Comparison of ENCODE assay signal across 22 cellular contexts in genomic region chr9:27770541-27770940, GRCh38.
DNase-seq lines count a peak whose midpoint lies in the region; ATAC-seq and TF ChIP-seq lines count a peak whose summit lies in the region.
"Had no signal": no experiment of that assay in that cellular context is flagged by ENCODE, and none has a peak within 500 bp of the region (broad histone marks: within the 10 kb centered on the region; RNA-seq: fewer than 3 reads in every experiment).

No MANE protein-coding gene starts in this region.

- TF ChIP-seq CTCF in WTC11 (IDR thresholded peaks at IDR 0.05) (no peak), mammary epithelial cell (conservative IDR thresholded peaks at IDR 0.05 in 1 of 2, IDR thresholded peaks at IDR 0.05 in 1 of 2; ENCODE audit: extremely low read depth in 1 of 2, insufficient read depth in 1 of 2, low read depth in 1 of 2, low read length in 2 of 2) (no peak)

- H3K4me3 ChIP-seq in mesendoderm (ENCODE audit: low read length): no peak overlapping the region
- no peak overlapping the region for H3K4me3 ChIP-seq in mammary epithelial cell (replicated peaks in 1 of 3; ENCODE audit: insufficient read depth in 1 of 3, low read depth in 2 of 3, low read length in 3 of 3)
- H3K4me3 ChIP-seq: A549; BLaER1 treated with 17β-estradiol and CSF1 and Interleukin-3, amounts not matched to agents 10 nM and 100 nM; GM12878; GM23338 had no signal

- in situ Hi-C loops in mammary epithelial cell (cut with MboI; ENCODE audit: low sequenced_read_pairs in 2 of 2): no loop called here

- H3K79me2 ChIP-seq in mesendoderm (ENCODE audit: control insufficient read depth, insufficient read depth, low read length) (no peaks in the 10 kb centered on the region), mammary epithelial cell (ENCODE audit: insufficient read depth, low read length) (no peaks in the 10 kb centered on the region)

- ATAC-seq in WTC11 (no peak), GM21367 (IDR thresholded peaks at IDR 0.05; ENCODE audit: unreplicated experiment) (no peak)
- no peak for ATAC-seq in activated CD4-positive, CD25-positive, alpha-beta regulatory T cell treated with anti-CD3 and anti-CD28 coated beads, Interleukin-2, amount 50 U/mL, for 24 hours
- ATAC-seq: A549, GM12878, GM23338 had no signal

- H4K5ac ChIP-seq in mesendoderm (ENCODE audit: low read length): no peak overlapping the region

- H3K9me3 ChIP-seq in mammary epithelial cell (replicated peaks; ENCODE audit: insufficient read depth, low read length): no peaks in the 10 kb centered on the region
- H3K9me3 ChIP-seq: A549; BE2C; BLaER1 treated with 17β-estradiol and CSF1 and Interleukin-3, amounts not matched to agents 10 nM and 100 nM had no signal

- no TSS peak for BruUV-seq in mammary epithelial cell (replicated peaks; lab: Mats Ljungman, UMichigan)

- H4K20me1 ChIP-seq in mammary epithelial cell (ENCODE audit: insufficient read depth, low read length): no peaks in the 10 kb centered on the region
- H4K20me1 ChIP-seq: BLaER1 treated with 17β-estradiol and CSF1 and Interleukin-3, amounts not matched to agents 10 nM and 100 nM had no signal

- H2BK120ac ChIP-seq in mesendoderm (ENCODE audit: low read depth, low read length): peak overlapping the region; percentile 82

- H2BK15ac ChIP-seq in mesendoderm (replicated peaks; ENCODE audit: low read depth): peak overlapping the region; percentile 88

- H3K23ac ChIP-seq in mesendoderm (ENCODE audit: low read length): no peak overlapping the region

- no peaks in the 10 kb centered on the region for H3K27me3 Mint-ChIP-seq in WTC11 (ENCODE audit: low read depth)
- H3K27me3 Mint-ChIP-seq: CD4-positive, alpha-beta T cell; CD8-positive, alpha-beta memory T cell had no signal

- no peak overlapping the region for H2AK5ac ChIP-seq in mesendoderm (ENCODE audit: low read length)

- H3K4ac ChIP-seq in mesendoderm (ENCODE audit: low read depth, low read length): no peak overlapping the region

- peaks cover 12% of the 10 kb centered on the region for H3K9me3 Mint-ChIP-seq in WTC11
- H3K9me3 Mint-ChIP-seq: CD4-positive, alpha-beta T cell; GM23338 had no signal

- POLR2A ChIA-PET in WTC11 (lab: Charles Lee): no interaction called here

- dilution Hi-C loops in mammary epithelial cell (cut with HindIII; ENCODE audit: low sequenced_read_pairs): no loop called here

- no peak overlapping the region for H4K8ac ChIP-seq in mesendoderm (ENCODE audit: low read depth, low read length)

- no peak overlapping the region for H2AFZ ChIP-seq in mammary epithelial cell (ENCODE audit: low read depth, low read length)
- H2AFZ ChIP-seq: GM23338 had no signal

- H3K9ac ChIP-seq in mesendoderm (ENCODE audit: low read length) (no peak overlapping the region), mammary epithelial cell (ENCODE audit: insufficient read depth, low read length) (no peak overlapping the region)
- H3K9ac ChIP-seq: BLaER1 treated with 17β-estradiol and CSF1 and Interleukin-3, amounts not matched to agents 10 nM and 100 nM had no signal

- no peaks in the 10 kb centered on the region for H3K79me1 ChIP-seq in mesendoderm (ENCODE audit: low read length)

- 0 out of 2 replicates have a peak, but pooled peaks cover 6% of the 10 kb centered on the region for H3K36me3 Mint-ChIP-seq in WTC11
- H3K36me3 Mint-ChIP-seq: CD14-positive monocyte; CD8-positive, alpha-beta memory T cell had no signal

- H3K56ac ChIP-seq in mesendoderm (ENCODE audit: low read length): peak overlapping the region; percentile 32

- no peak overlapping the region for H3K4me3 Mint-ChIP-seq in WTC11
- H3K4me3 Mint-ChIP-seq: CD14-positive monocyte; CD4-positive, alpha-beta T cell; CD8-positive, alpha-beta memory T cell; GM23338 had no signal

- H3K4me2 ChIP-seq in mesendoderm (ENCODE audit: low read length) (no peak overlapping the region), mammary epithelial cell (ENCODE audit: insufficient read depth, low read depth, low read length) (no peak overlapping the region)
- H3K4me2 ChIP-seq: A549, GM23338 had no signal

- DNase-seq in WTC11 (ENCODE audit: low spot score) (no peak), epithelial cell of prostate (ENCODE audit: low read depth, low spot score) (no peak), mesendoderm (no peak), mammary epithelial cell (no peak)
- DNase-seq: 8988T; ACHN; AML-193; BE2C; CD4-positive, alpha-beta T cell; CD8-positive, alpha-beta memory T cell; DMS 273 treated with DMSO at 0.1 percent for 48 hours; DMS79; EL; GDM1; HCEC 1CT had no signal

- no peaks in the 10 kb centered on the region for H3K27me3 ChIP-seq in mesendoderm (ENCODE audit: insufficient read depth, low read length, poor library complexity)
- H3K27me3 ChIP-seq in mammary epithelial cell (ENCODE audit: insufficient read depth, low read length): no peaks in the 10 kb centered on the region
- H3K27me3 ChIP-seq: BE2C; BLaER1 treated with 17β-estradiol and CSF1 and Interleukin-3, amounts not matched to agents 10 nM and 100 nM had no signal

- H3K27ac Mint-ChIP-seq in WTC11: no peak overlapping the region
- H3K27ac Mint-ChIP-seq: CD14-positive monocyte; CD4-positive, alpha-beta T cell; CD8-positive, alpha-beta memory T cell; GM23338 had no signal

- H3K4me1 Mint-ChIP-seq in WTC11: peaks cover 16% of the 10 kb centered on the region
- H3K4me1 Mint-ChIP-seq: CD14-positive monocyte; CD8-positive, alpha-beta memory T cell had no signal

- CTCF ChIA-PET in WTC11 (lab: Charles Lee) (no interaction called here), mammary epithelial cell (lab: Charles Lee; ENCODE audit: low non-redundant PET) (no interaction called here)

- H3K4me1 ChIP-seq in mesendoderm (ENCODE audit: control insufficient read depth, low read depth, low read length) (peaks cover 9% of the 10 kb centered on the region), mammary epithelial cell (ENCODE audit: insufficient read depth, low read length) (peaks cover 10% of the 10 kb centered on the region)
- H3K4me1 ChIP-seq: A549, BE2C had no signal

- intact Hi-C loops in mammary epithelial cell (cut with micrococcal nuclease): no loop called here

- no CpG with 5 or more reads among the region's 5 CpGs for WGBS in mesendoderm (ENCODE audit: extremely low coverage, insufficient coverage, low lambda C conversion rate)
- 67% methylated on average over 4 of the region's 5 CpGs for WGBS in mammary epithelial cell (ENCODE audit: low coverage, missing lambda C conversion rate)

- no peaks in the 10 kb centered on the region for H3K36me3 ChIP-seq in mesendoderm (ENCODE audit: control insufficient read depth, insufficient read depth, low read length)
- H3K36me3 ChIP-seq in mammary epithelial cell (ENCODE audit: insufficient read depth, low read length): no peaks in the 10 kb centered on the region
- H3K36me3 ChIP-seq: BE2C; BLaER1 treated with 17β-estradiol and CSF1 and Interleukin-3, amounts not matched to agents 10 nM and 100 nM had no signal

- no peak overlapping the region for H2BK5ac ChIP-seq in mesendoderm (ENCODE audit: low read length)

- peak overlapping the region; percentile 39 for H3K18ac ChIP-seq in mesendoderm (ENCODE audit: low read length)

- peak overlapping the region; percentile 88 for H3K27ac ChIP-seq in epithelial cell of prostate
- no peak overlapping the region for H3K27ac ChIP-seq in mesendoderm (ENCODE audit: low read depth, low read length)
- no peak overlapping the region for H3K27ac ChIP-seq in mammary epithelial cell (ENCODE audit: insufficient read depth, low read depth, low read length)
- H3K27ac ChIP-seq: A549 had no signal

TF ChIP-seq in WTC11, 78 proteins besides CTCF, POLR2A, EP300 and RAD21 (continues in another document):
- TF ChIP-seq ZMAT4 (CRISPR knock-in tag; IDR thresholded peaks at IDR 0.05) (no peak), ZNF281 (CRISPR knock-in tag; IDR thresholded peaks at IDR 0.05) (no peak), SP1 (CRISPR knock-in tag; conservative IDR thresholded peaks at IDR 0.05) (no peak), ELF4 (CRISPR knock-in tag; IDR thresholded peaks at IDR 0.05; ENCODE audit: low read depth) (no peak), ZNF423 (CRISPR knock-in tag; IDR thresholded peaks at IDR 0.05) (no peak), NFE2L1 (CRISPR knock-in tag; IDR thresholded peaks at IDR 0.05) (no peak), MXD4 (CRISPR knock-in tag; IDR thresholded peaks at IDR 0.05; ENCODE audit: borderline replicate concordance) (peak; percentile 82; the same call in 1 of the 2 replicates), USF2 (CRISPR knock-in tag; IDR thresholded peaks at IDR 0.05) (no peak)
